10 cellular contexts compared by ENCODE assay signal in the genomic region with DNA sequence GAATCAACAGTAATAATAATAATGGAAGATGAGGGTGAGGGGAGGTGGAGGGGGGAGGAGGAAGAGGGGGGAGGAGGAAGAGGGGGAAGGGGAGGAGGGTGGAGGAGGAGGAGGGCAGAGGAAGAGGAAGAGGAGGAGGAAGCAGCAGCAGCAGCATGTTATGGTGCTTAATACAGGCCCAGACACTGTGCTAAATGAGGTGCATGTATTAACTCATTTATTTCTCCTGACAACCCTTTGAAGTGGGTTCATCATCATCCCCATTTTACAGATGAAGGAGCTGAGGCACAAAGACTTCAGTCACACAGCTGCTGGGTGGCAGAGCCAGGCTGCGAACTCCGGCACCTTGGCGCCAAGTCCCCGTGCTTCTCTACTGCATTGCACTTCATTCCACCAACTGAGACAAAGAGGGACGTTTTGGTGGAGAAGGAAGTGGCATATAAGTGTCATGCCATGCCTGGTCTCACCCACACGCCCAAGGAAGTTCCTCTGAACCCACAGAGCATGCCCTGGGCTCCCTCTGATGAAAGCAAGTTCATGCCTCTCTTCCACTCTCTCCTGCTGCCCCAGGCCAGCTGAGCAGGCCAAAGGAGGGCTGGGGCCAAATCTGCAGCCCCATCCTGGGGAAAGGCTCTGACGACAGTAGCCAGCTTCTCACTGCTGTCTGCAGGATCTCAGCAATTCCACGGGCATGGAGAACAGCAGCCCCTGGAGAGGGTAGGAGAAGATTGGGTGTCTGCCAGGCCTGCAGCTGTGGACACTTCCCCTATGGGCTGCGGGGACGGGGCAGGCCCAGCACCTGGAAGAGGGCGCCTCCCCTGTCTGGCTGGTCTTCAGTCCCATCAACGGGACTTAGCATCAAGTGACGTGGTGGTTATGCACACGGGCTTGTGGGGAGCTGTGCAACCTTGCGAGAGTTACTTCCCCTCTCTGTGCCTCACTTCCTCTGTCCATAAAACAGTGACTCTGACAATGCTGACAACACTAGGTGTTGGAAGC. TPM values are rescaled to one million over a fixed set of nuclear protein-coding genes. Genes with fewer than 3 reads are reported as not detected.
DNase-seq lines count a peak whose midpoint lies in the region; ATAC-seq, FAIRE-seq and TF ChIP-seq lines count a peak whose summit lies in the region.
"Had no signal": no experiment of that assay in that cellular context is flagged by ENCODE, and none has a peak within 500 bp of the region (broad histone marks: within the 10 kb centered on the region; RNA-seq: fewer than 3 reads in every experiment).

No MANE protein-coding gene starts in this region.

- ATAC-seq in GM19328 (IDR thresholded peaks at IDR 0.05; ENCODE audit: unreplicated experiment), result peak; percentile 64
- peak; percentile 69 for ATAC-seq in GM12878
- ATAC-seq in GM21825 (IDR thresholded peaks at IDR 0.05; ENCODE audit: unreplicated experiment), result no peak
- ATAC-seq: HCT116 had no signal

- SMC1A ChIA-PET in GM12878 (lab: Charles Lee; ENCODE audit: uncharacterized antibody, unreplicated experiment), result interaction anchor here (1.0 to 1.7 kb wide), 7 partner anchors 11 to 166 kb away, joined by 3 to 8 read pairs (median 5); no protein-coding TSS in a partner anchor

- peak overlapping the region; percentile 22; the same call in 1 of the 2 replicates for H3K4me2 ChIP-seq in GM12878 (ENCODE audit: control insufficient read depth, insufficient read depth)

- no peak overlapping the region for H3K9ac ChIP-seq in GM12878 (ENCODE audit: control insufficient read depth, insufficient read depth, low read length)

- POLR2A ChIA-PET in GM12878 (lab: Charles Lee), result interaction anchor here (0.6 to 0.8 kb wide), 2 partner anchors 9 to 1342 kb away, joined by 3 to 4 read pairs; no protein-coding TSS in a partner anchor

- no peaks in the 10 kb centered on the region for H4K20me1 ChIP-seq in GM12878 (ENCODE audit: control insufficient read depth, insufficient read depth)

- intact Hi-C loops in GM12878 (cut with micrococcal nuclease; ENCODE audit: unreplicated experiment), result no loop called here
- intact Hi-C loops in uterus (cut with DNase I; ENCODE audit: low total_unique reads), result no loop called here

- H3K4me1 ChIP-seq in GM12878 (ENCODE audit: control insufficient read depth, insufficient read depth, low read length) (peaks cover 12% of the 10 kb centered on the region), uterus (no peaks in the 10 kb centered on the region)

- no peaks in the 10 kb centered on the region for H3K27me3 ChIP-seq in GM12878 (replicated peaks in 1 of 2; ENCODE audit: control insufficient read depth in 2 of 2, insufficient read depth in 2 of 2, low read length in 1 of 2)
- no peaks in the 10 kb centered on the region for H3K27me3 ChIP-seq in uterus

- no peak for TF ChIP-seq EP300 in GM12878 (IDR thresholded peaks at IDR 0.05; ENCODE audit: borderline replicate concordance in 1 of 2, control insufficient read depth in 1 of 2, low read depth in 2 of 2, low read length in 2 of 2)

- BruUV-seq in GM12878 (replicated peaks; lab: Mats Ljungman, UMichigan), result no TSS peak

- H3K9me3 ChIP-seq in GM12878 (replicated peaks; ENCODE audit: control insufficient read depth, insufficient read depth, low read length) (no peaks in the 10 kb centered on the region), uterus (no peaks in the 10 kb centered on the region)

- FAIRE-seq in GM12878 (lab: Jason Lieb, UNC), result no peak

- no peak overlapping the region for H3K4me3 ChIP-seq in GM12878
- no peak overlapping the region for H3K4me3 ChIP-seq in skin epidermis
- H3K4me3 ChIP-seq in foreskin fibroblast (ENCODE audit: low read depth in 1 of 2, low read length in 2 of 2), result no peak overlapping the region
- H3K4me3 ChIP-seq in uterus, result no peak overlapping the region
- H3K4me3 ChIP-seq: SK-N-MC had no signal

- no peak overlapping the region for H3K27ac ChIP-seq in GM12878 (ENCODE audit: control insufficient read depth, insufficient read depth)
- peak overlapping the region in 13 of 21 experiments; percentile 3 to 83 (median 20) for H3K27ac ChIP-seq in skin epidermis
- no peak overlapping the region for H3K27ac ChIP-seq in uterus
- H3K27ac ChIP-seq: SK-N-MC had no signal

- CTCF ChIA-PET in GM12878 (lab: Yijun Ruan, JAX), result interaction anchor here (0.8 to 1.5 kb wide), 4 partner anchors 9 to 107 kb away, joined by 3 to 4 read pairs (median 3); no protein-coding TSS in a partner anchor

- no peak for TF ChIP-seq CTCF in GM12878 (IDR thresholded peaks at IDR 0.05 in 2 of 3, conservative IDR thresholded peaks at IDR 0.05 in 1 of 3; ENCODE audit: control insufficient read depth in 2 of 3, extremely low read depth in 1 of 3, insufficient read depth in 1 of 3, low read depth in 3 of 3, low read length in 3 of 3)
- TF ChIP-seq CTCF in foreskin fibroblast (IDR thresholded peaks at IDR 0.05; ENCODE audit: low read depth, low read length), result no peak
- TF ChIP-seq CTCF in uterus (IDR thresholded peaks at IDR 0.05), result no peak

- peak overlapping the region; percentile 21; the same call in 1 of the 2 replicates for H2AFZ ChIP-seq in GM12878 (ENCODE audit: control insufficient read depth, low read depth, low read length)

- in situ Hi-C loops in GM12878 (cut with MboI), result no loop called here

- no peak for TF ChIP-seq RAD21 in GM12878 (IDR thresholded peaks at IDR 0.05; ENCODE audit: insufficient read depth, low read depth, low read length)

- peak in 3 of 5 donors; percentile 12 to 72 (median 26) for DNase-seq in T-helper 1 cell
- no peak for DNase-seq in GM12878 (ENCODE audit: low read depth, low spot score)
- DNase-seq in foreskin fibroblast, result no peak
- no peak for DNase-seq in cerebellar cortex (ENCODE audit: low spot score)
- DNase-seq in uterus, result no peak

- RAD21 ChIA-PET in GM12878 (lab: Charles Lee; ENCODE audit: unreplicated experiment), result interaction anchor here (1.0 to 1.4 kb wide), 6 partner anchors 8 to 170 kb away, joined by 3 to 7 read pairs (median 4); no protein-coding TSS in a partner anchor

- peaks cover 3% of the 10 kb centered on the region in 2 experiments; a peak in 3 of 4 replicates for H3K36me3 ChIP-seq in GM12878 (ENCODE audit: control insufficient read depth in 2 of 2, insufficient read depth in 2 of 2, low read length in 1 of 2)
- H3K36me3 ChIP-seq in uterus, result no peaks in the 10 kb centered on the region

- no peaks in the 10 kb centered on the region for H3K79me2 ChIP-seq in GM12878 (ENCODE audit: control insufficient read depth, insufficient read depth, low read length)

- no peak for TF ChIP-seq POLR2A in GM12878 (IDR thresholded peaks at IDR 0.05; ENCODE audit: low read depth, low read length)
- no peak for TF ChIP-seq POLR2A in uterus (IDR thresholded peaks at IDR 0.05)

- WGBS in GM12878 (ENCODE audit: insufficient coverage, insufficient replicate concordance, low lambda C conversion rate, missing lambda C conversion rate), result 23% methylated on average over 15 of the region's 15 CpGs

TF ChIP-seq in GM12878, 131 proteins besides CTCF, POLR2A, EP300 and RAD21 (continues in another document):
- TF ChIP-seq PAX5 (IDR thresholded peaks at IDR 0.05; ENCODE audit: borderline replicate concordance, low read depth, low read length) (no peak), TCF3 (IDR thresholded peaks at IDR 0.05; ENCODE audit: borderline replicate concordance, insufficient read depth, low read depth, low read length) (no peak), FOXM1 (IDR thresholded peaks at IDR 0.05; ENCODE audit: low read depth, low read length) (no peak), KDM1A (IDR thresholded peaks at IDR 0.05; ENCODE audit: borderline replicate concordance) (no peak), NRF1 (conservative IDR thresholded peaks at IDR 0.05; ENCODE audit: low read depth, low read length) (no peak), TCF12 (IDR thresholded peaks at IDR 0.05; ENCODE audit: low read depth, low read length) (no peak), CHD4 (IDR thresholded peaks at IDR 0.05) (no peak), PAX8 (IDR thresholded peaks at IDR 0.05) (no peak), ETV6 (conservative IDR thresholded peaks at IDR 0.05 in 1 of 2, IDR thresholded peaks at IDR 0.05 in 1 of 2; ENCODE audit: borderline replicate concordance in 1 of 2, low read depth in 1 of 2) (0 out of 4 replicates have a peak, but pooled peaks of 1 of the 2 experiments have one; percentile 22)
- TF ChIP-seq, protein P1, sequence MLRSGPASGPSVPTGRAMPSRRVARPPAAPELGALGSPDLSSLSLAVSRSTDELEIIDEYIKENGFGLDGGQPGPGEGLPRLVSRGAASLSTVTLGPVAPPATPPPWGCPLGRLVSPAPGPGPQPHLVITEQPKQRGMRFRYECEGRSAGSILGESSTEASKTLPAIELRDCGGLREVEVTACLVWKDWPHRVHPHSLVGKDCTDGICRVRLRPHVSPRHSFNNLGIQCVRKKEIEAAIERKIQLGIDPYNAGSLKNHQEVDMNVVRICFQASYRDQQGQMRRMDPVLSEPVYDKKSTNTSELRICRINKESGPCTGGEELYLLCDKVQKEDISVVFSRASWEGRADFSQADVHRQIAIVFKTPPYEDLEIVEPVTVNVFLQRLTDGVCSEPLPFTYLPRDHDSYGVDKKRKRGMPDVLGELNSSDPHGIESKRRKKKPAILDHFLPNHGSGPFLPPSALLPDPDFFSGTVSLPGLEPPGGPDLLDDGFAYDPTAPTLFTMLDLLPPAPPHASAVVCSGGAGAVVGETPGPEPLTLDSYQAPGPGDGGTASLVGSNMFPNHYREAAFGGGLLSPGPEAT (IDR thresholded peaks at IDR 0.05; ENCODE audit: low read depth), result no peak

RNA-seq across cellular contexts. Expression of gene XYLT1, which starts 21.8 kb away (rescaled TPM):
- 112 and 126 TPM in 2 replicates for total RNA-seq in GM12878 (2013; cell fraction: nucleolus; rRNA removed)
- total RNA-seq in GM12878 (2014; rRNA removed) (5.6 and 7.1 TPM in 2 replicates), GM12878 (2014; rRNA removed; fragmentation: Illumina TruSeq; extraction: Trizol) (7.7 and 7.8 TPM in 2 replicates), GM12878 (2021) (13.2 and 14.8 TPM in 2 replicates), uterus (10 to 100 TPM in 2 of 4 donors, 1 to 10 TPM in 2; 1.5 to 42.2 (median 15.7) TPM)
- polyA plus RNA-seq in GM12878 (2011; ENCODE audit: low read depth), result 3.0 TPM
- polyA plus RNA-seq in GM12878 (2011; rRNA removed) (5.4 and 6.8 TPM in 2 replicates), GM12878 (2014; fragmentation: Illumina TruSeq; extraction: Trizol) (5.8 and 6.9 TPM in 2 replicates), GM12878 (2014; fragmentation: Nextera tagmentation; extraction: Ambion mirVana) (1 to 10 TPM in 1 of 2 experiments, under 1 TPM in 1; 0.88 to 1.1 TPM), GM12878 (2014; rRNA removed) (4.9 and 5.0 TPM in 2 replicates), GM12878 (2016; fragmentation: Nextera tagmentation; extraction: Ambion mirVana) (1 to 10 TPM; 2.9 to 3.2 TPM)
- polyA plus RNA-seq in GM12878 (2011; cell fraction: cytosol; rRNA removed), result 7.2 and 8.6 TPM in 2 replicates
- polyA plus RNA-seq in GM12878 (2011; cell fraction: nucleus; rRNA removed), result 12.2 and 13.9 TPM in 2 replicates
- polyA plus RNA-seq in GM12878 (2012), result 2.4 and 4.1 TPM in 2 replicates
- polyA minus RNA-seq in GM12878 (2011; rRNA and poly(A)+ RNA removed), result 32.4 and 49.0 TPM in 2 replicates
- polyA minus RNA-seq in GM12878 (2011; cell fraction: cytosol; rRNA and poly(A)+ RNA removed), result 8.1 and 8.3 TPM in 2 replicates
- polyA minus RNA-seq in GM12878 (2011; cell fraction: nucleus; rRNA and poly(A)+ RNA removed), result 29.5 and 43.6 TPM in 2 replicates

Comparison
In these comparisons a context has a peak if more than half of its experiments do, and no peak if none do; other contexts are left out.
1. DNase-seq: peak in T-helper 1 cell (3 of 5); none in GM12878 (single experiment), foreskin fibroblast (0 of 2), cerebellar cortex (single experiment) and uterus (0 of 2).
2. H3K27ac ChIP-seq: peak in skin epidermis (13 of 21); none in GM12878 (single experiment) and uterus (0 of 2).